18 cellular contexts compared by ENCODE assay signal in genomic region chr13:81058916-81059290, GRCh38.
DNase-seq lines count a peak whose midpoint lies in the region; ATAC-seq and TF ChIP-seq lines count a peak whose summit lies in the region.
"Had no signal": no experiment of that assay in that cellular context is flagged by ENCODE, and none has a peak within 500 bp of the region (broad histone marks: within the 10 kb centered on the region; RNA-seq: fewer than 3 reads in every experiment).

No MANE protein-coding gene starts in this region.

- ATAC-seq in foreskin keratinocyte (peak; percentile 96), sciatic nerve (no peak), HG03521 (IDR thresholded peaks at IDR 0.05; ENCODE audit: unreplicated experiment) (no peak), GM19452 (IDR thresholded peaks at IDR 0.05; ENCODE audit: unreplicated experiment) (no peak)

- H3K27ac ChIP-seq in foreskin keratinocyte, result peak overlapping the region; percentile 33
- H3K27ac ChIP-seq: C4-2B, SJCRH30 had no signal

- H3K27me3 ChIP-seq in foreskin keratinocyte, result no peaks in the 10 kb centered on the region
- H3K27me3 ChIP-seq: SJCRH30 had no signal

- peaks cover 21% of the 10 kb centered on the region for H3K4me1 ChIP-seq in foreskin keratinocyte
- H3K4me1 ChIP-seq: SJCRH30 had no signal

- TF ChIP-seq CTCF in foreskin keratinocyte (conservative IDR thresholded peaks at IDR 0.05), result no peak

- DNase-seq in ELR (ENCODE audit: low read depth), result peak; percentile 57
- peak; percentile 78 for DNase-seq in RKO (ENCODE audit: low spot score)
- peak; percentile 55 for DNase-seq in dermis blood vessel endothelial cell
- peak; percentile 37 to 69 for DNase-seq in foreskin keratinocyte
- no peak for DNase-seq in sciatic nerve (ENCODE audit: low spot score)
- DNase-seq: CD8-positive, alpha-beta memory T cell; GDM1; KBM-7; NCI-H1092 treated with DMSO at 0.1 percent for 48 hours; NCI-H1436 treated with DMSO at 0.1 percent for 48 hours; NCI-H1930; NCI-H2227 treated with DMSO at 0.1 percent for 48 hours; NCI-H510A treated with DMSO at 0.1 percent for 48 hours; NCI-H748 treated with DMSO at 0.1 percent for 48 hours; SJCRH30 had no signal

- intact Hi-C loops in sciatic nerve (cut with DNase I), result no loop called here
